ENCODE assay signal across 21 cellular contexts in genomic region chr21:39601194-39601940, GRCh38. TPM values are rescaled to one million over a fixed set of nuclear protein-coding genes. Genes with fewer than 3 reads are reported as not detected.
DNase-seq lines count a peak whose midpoint lies in the region; ATAC-seq, FAIRE-seq and TF ChIP-seq lines count a peak whose summit lies in the region.
"Had no signal": no experiment of that assay in that cellular context is flagged by ENCODE, and none has a peak within 500 bp of the region (broad histone marks: within the 10 kb centered on the region; RNA-seq: fewer than 3 reads in every experiment).

No MANE protein-coding gene starts in this region.

- POLR2A ChIA-PET in IMR-90 (lab: Charles Lee; ENCODE audit: unreplicated experiment), result interaction anchor here (0.6 kb wide), 1 partner anchor 58 kb away, joined by 3 read pairs; no protein-coding TSS in a partner anchor
- POLR2A ChIA-PET in H1 (lab: Charles Lee; ENCODE audit: partially characterized antibody), result interaction anchor here (0.8 to 2.5 kb wide), 10 partner anchors 10 to 52 kb away, joined by 3 to 16 read pairs (median 4); no protein-coding TSS in a partner anchor

- H3K79me1 ChIP-seq in IMR-90 (ENCODE audit: low read depth in 1 of 2, low read length in 2 of 2) (no peaks in the 10 kb centered on the region), H1 (ENCODE audit: low read depth, low read length) (no peaks in the 10 kb centered on the region)

- H3K4me1 ChIP-seq in GM23338 (ENCODE audit: insufficient read depth), result peaks cover 10% of the 10 kb centered on the region; the same call in 1 of the 2 replicates
- H3K4me1 ChIP-seq in IMR-90 (ENCODE audit: control insufficient read depth, insufficient read depth, low read length), result no peaks in the 10 kb centered on the region
- no peaks in the 10 kb centered on the region; a peak in 1 of 7 replicates for H3K4me1 ChIP-seq in H1 (replicated peaks in 1 of 4; ENCODE audit: control insufficient read depth in 3 of 4, insufficient read depth in 4 of 4, low read length in 3 of 4)
- H3K4me1 ChIP-seq: ascending aorta, stomach, tibial artery had no signal

- H4K5ac ChIP-seq in IMR-90 (ENCODE audit: low read depth, low read length) (no peak overlapping the region), H1 (ENCODE audit: insufficient read length, low read depth, low read length) (no peak overlapping the region)

- intact Hi-C loops in IMR-90 (cut with micrococcal nuclease), result no loop called here

- H3F3A ChIP-seq in GM23338 (replicated peaks; ENCODE audit: low read depth), result peaks cover 25% of the 10 kb centered on the region; the same call in 1 of the 2 replicates

- H3K4ac ChIP-seq in IMR-90 (ENCODE audit: low read depth, low read length) (no peak overlapping the region), H1 (replicated peaks; ENCODE audit: insufficient read length, low read depth, low read length) (no peak overlapping the region)

- H4K20me1 ChIP-seq in GM23338 (replicated peaks; ENCODE audit: insufficient read depth), result no peaks in the 10 kb centered on the region
- H4K20me1 ChIP-seq in IMR-90 (ENCODE audit: insufficient read depth, low read length), result no peaks in the 10 kb centered on the region
- H4K20me1 ChIP-seq in H1 (replicated peaks in 1 of 2; ENCODE audit: control insufficient read depth in 1 of 2, insufficient read depth in 2 of 2, low read length in 2 of 2), result no peaks in the 10 kb centered on the region

- H3K36me3 Mint-ChIP-seq in GM23338 (ENCODE audit: low read depth), result peaks cover 68% of the 10 kb centered on the region
- H3K36me3 Mint-ChIP-seq: activated naive CD4-positive, alpha-beta T cell treated with anti-CD3 and anti-CD28 coated beads, Interleukin-2, amount 50 U/mL, for 72 hours; naive thymus-derived CD4-positive, alpha-beta T cell had no signal

- H3K36me3 ChIP-seq in GM23338 (ENCODE audit: insufficient read depth) (peaks cover 3% of the 10 kb centered on the region; the same call in 1 of the 2 replicates), IMR-90 (ENCODE audit: control insufficient read depth, insufficient read depth, low read length) (no peaks in the 10 kb centered on the region), H1 (ENCODE audit: control insufficient read depth in 2 of 4, insufficient read depth in 4 of 4, low read length in 3 of 4) (peaks cover 0 to 24% (median 8%) of the 10 kb centered on the region in 4 experiments; a peak in 4 of 8 replicates)
- H3K36me3 ChIP-seq: ascending aorta, ovary, sigmoid colon, stomach, tibial artery had no signal

- H3K14ac ChIP-seq in IMR-90 (replicated peaks; ENCODE audit: low read depth, low read length) (no peak overlapping the region), H1 (ENCODE audit: insufficient read length) (no peak overlapping the region)

- TF ChIP-seq POLR2A in IMR-90 (IDR thresholded peaks at IDR 0.05; ENCODE audit: low read depth, low read length), result no peak
- no peak for TF ChIP-seq POLR2A in H1 (IDR thresholded peaks at IDR 0.05; ENCODE audit: control extremely low read depth in 1 of 2, low read depth in 2 of 2, low read length in 2 of 2)

- H3K18ac ChIP-seq in IMR-90 (ENCODE audit: low read depth, low read length) (no peak overlapping the region), H1 (ENCODE audit: extremely low read depth, low read length) (0 out of 2 replicates have a peak overlapping the region, but pooled peaks have one; percentile 38)

- FAIRE-seq in H1 (lab: Jason Lieb, UNC), result no peak
- FAIRE-seq: D721Med, HTR-8/SVneo had no signal

- DNase-seq in GM23338 (ENCODE audit: low spot score) (no peak), IMR-90 (no peak), H1 (ENCODE audit: low read depth in 1 of 2, low spot score in 2 of 2) (no peak), pons (ENCODE audit: low spot score) (peak; percentile 26), epidermal melanocyte (ENCODE audit: insufficient read length, low spot score) (no peak)
- DNase-seq: naive thymus-derived CD4-positive, alpha-beta T cell; NCI-H1694; ovary; sigmoid colon; stimulated activated CD4-positive, alpha-beta T cell treated with anti-CD3 and anti-CD28 coated beads, Interleukin-15, amount 100 ng/mL, for 24 hours; stomach; T-helper 9 cell; tibial artery had no signal

- no peak overlapping the region for H4K91ac ChIP-seq in IMR-90 (ENCODE audit: insufficient read depth, low read depth, low read length)
- peak overlapping the region; percentile 25 for H4K91ac ChIP-seq in H1 (replicated peaks; ENCODE audit: insufficient read length, low read length)

- no peaks in the 10 kb centered on the region for H3K23me2 ChIP-seq in H1 (ENCODE audit: low read depth, low read length)

- H3K4me1 Mint-ChIP-seq in GM23338, result peaks cover 25% of the 10 kb centered on the region
- H3K4me1 Mint-ChIP-seq: naive thymus-derived CD4-positive, alpha-beta T cell had no signal

- H3K4me3 ChIP-seq in GM23338, result no peak overlapping the region
- no peak overlapping the region for H3K4me3 ChIP-seq in IMR-90 (ENCODE audit: insufficient read depth, low read depth, low read length)
- no peak overlapping the region for H3K4me3 ChIP-seq in H1 (ENCODE audit: extremely low read depth in 1 of 4, insufficient read depth in 2 of 4, low read depth in 3 of 4, low read length in 4 of 4)
- H3K4me3 ChIP-seq: ascending aorta, ovary, sigmoid colon, stomach, tibial artery had no signal

- H3K4me3 Mint-ChIP-seq in GM23338, result no peak overlapping the region
- H3K4me3 Mint-ChIP-seq: naive thymus-derived CD4-positive, alpha-beta T cell had no signal

- no peak overlapping the region for H3K23ac ChIP-seq in IMR-90 (ENCODE audit: low read depth, low read length)
- no peak overlapping the region for H3K23ac ChIP-seq in H1 (ENCODE audit: insufficient read length)

- H3K9me3 Mint-ChIP-seq in GM23338, result peaks cover 5% of the 10 kb centered on the region; the same call in 2 of the 3 replicates
- H3K9me3 Mint-ChIP-seq: activated naive CD4-positive, alpha-beta T cell treated with anti-CD3 and anti-CD28 coated beads, Interleukin-2, amount 50 U/mL, for 72 hours; naive thymus-derived CD4-positive, alpha-beta T cell had no signal

- no TSS peak for BruUV-seq in IMR-90 (replicated peaks; lab: Mats Ljungman, UMichigan)

- H3K9ac ChIP-seq in IMR-90 (ENCODE audit: low read depth, low read length) (no peak overlapping the region), H1 (replicated peaks in 1 of 4; ENCODE audit: extremely low read depth in 1 of 4, low read depth in 3 of 4, low read length in 3 of 4) (no peak overlapping the region)

- H3K27me3 Mint-ChIP-seq in GM23338 (ENCODE audit: insufficient read depth, low read depth, poor library complexity), result peaks cover 3% of the 10 kb centered on the region

- WGBS in IMR-90 (ENCODE audit: extremely low coverage in 2 of 2, insufficient read length in 1 of 2), 2 experiments, result 20% methylated on average over 12 of the region's 17 CpGs; no CpG with 5 or more reads in 1 of the 2 experiments
- WGBS in H1 (ENCODE audit: extremely low coverage in 1 of 2, insufficient coverage in 1 of 2, insufficient read length in 1 of 2, insufficient replicate concordance in 2 of 2, low coverage in 1 of 2, low lambda C conversion rate in 2 of 2, missing lambda C conversion rate in 1 of 2), 2 experiments, result 91% methylated on average over 17 of the region's 17 CpGs; no CpG with 5 or more reads in 1 of the 2 experiments

- H2BK120ac ChIP-seq in IMR-90 (ENCODE audit: low read depth, low read length) (no peak overlapping the region), H1 (replicated peaks; ENCODE audit: low read depth, low read length) (no peak overlapping the region)

- H2AK5ac ChIP-seq in IMR-90 (ENCODE audit: low read depth, low read length) (no peak overlapping the region), H1 (ENCODE audit: low read depth, low read length) (no peak overlapping the region)

- TF ChIP-seq EP300 in H1 (IDR thresholded peaks at IDR 0.05; ENCODE audit: borderline replicate concordance in 1 of 2, low read depth in 2 of 2, low read length in 2 of 2), result no peak

- H3K9me3 ChIP-seq in IMR-90 (ENCODE audit: control insufficient read depth, insufficient read depth, low read length) (no peaks in the 10 kb centered on the region), H1 (ENCODE audit: insufficient read depth in 2 of 2, low read depth in 1 of 2, low read length in 1 of 2) (no peaks in the 10 kb centered on the region; a peak in 1 of 4 replicates)
- H3K9me3 ChIP-seq: ascending aorta, ovary, sigmoid colon, stomach, tibial artery had no signal

- no peak for TF ChIP-seq RAD21 in IMR-90 (IDR thresholded peaks at IDR 0.05; ENCODE audit: low read length)
- no peak for TF ChIP-seq RAD21 in H1 (IDR thresholded peaks at IDR 0.05 in 1 of 2, conservative IDR thresholded peaks at IDR 0.05 in 1 of 2; ENCODE audit: low read depth in 2 of 2, low read length in 2 of 2)

- no peak overlapping the region for H2BK12ac ChIP-seq in H1 (ENCODE audit: low read depth, low read length)

- CTCF ChIA-PET in IMR-90 (lab: Yijun Ruan, JAX) (no interaction called here), H1 (lab: Charles Lee; ENCODE audit: partially characterized antibody) (interaction anchor here (2.1 kb wide), 1 partner anchor 21 kb away, joined by 10 read pairs; no protein-coding TSS in a partner anchor)

- H3K27ac Mint-ChIP-seq in GM23338, result no peak overlapping the region
- H3K27ac Mint-ChIP-seq: activated naive CD4-positive, alpha-beta T cell treated with anti-CD3 and anti-CD28 coated beads, Interleukin-2, amount 50 U/mL, for 72 hours; naive thymus-derived CD4-positive, alpha-beta T cell had no signal

- H2BK20ac ChIP-seq in IMR-90 (ENCODE audit: low read depth, low read length), result no peak overlapping the region
- no peak overlapping the region for H2BK20ac ChIP-seq in H1 (ENCODE audit: low read length)

- H3K4me2 ChIP-seq in GM23338, result no peak overlapping the region
- peak overlapping the region; percentile 75; the same call in 1 of the 2 replicates for H3K4me2 ChIP-seq in IMR-90 (ENCODE audit: low read depth, low read length)
- no peak overlapping the region for H3K4me2 ChIP-seq in H1 (ENCODE audit: insufficient read depth in 1 of 2, low read depth in 2 of 2, low read length in 2 of 2)

- no peak; the same call in none of the 3 replicates for ATAC-seq in GM23338
- ATAC-seq in IMR-90 (ENCODE audit: low read depth), result peak; percentile 24; the same call in 1 of the 2 replicates
- ATAC-seq in HG02623 (IDR thresholded peaks at IDR 0.05; ENCODE audit: unreplicated experiment), result no peak
- no peak for ATAC-seq in GM18907 (IDR thresholded peaks at IDR 0.05; ENCODE audit: unreplicated experiment)
- ATAC-seq: activated naive CD4-positive, alpha-beta T cell treated with anti-CD3 and anti-CD28 coated beads, Interleukin-2, amount 50 U/mL, for 72 hours; naive thymus-derived CD4-positive, alpha-beta T cell had no signal

- in situ Hi-C loops in IMR-90 (cut with MboI; ENCODE audit: low sequenced_read_pairs), result no loop called here

- no peaks in the 10 kb centered on the region for H3K79me2 ChIP-seq in GM23338 (replicated peaks; ENCODE audit: insufficient read depth)
- H3K79me2 ChIP-seq in H1 (ENCODE audit: control insufficient read depth in 1 of 2, insufficient read depth in 2 of 2, low read length in 2 of 2), result no peaks in the 10 kb centered on the region

- H3K56ac ChIP-seq in IMR-90 (ENCODE audit: extremely low read depth, insufficient read depth, low read length), result no peak overlapping the region
- no peak overlapping the region for H3K56ac ChIP-seq in H1 (replicated peaks; ENCODE audit: insufficient read length, low read depth, low read length)

- H3K27ac ChIP-seq in GM23338 (ENCODE audit: low read depth) (peak overlapping the region; percentile 45; the same call in 1 of the 2 replicates), IMR-90 (ENCODE audit: insufficient read depth, low read length) (no peak overlapping the region), H1 (ENCODE audit: low read depth, low read length) (no peak overlapping the region)
- H3K27ac ChIP-seq: ascending aorta, C4-2B, ovary, sigmoid colon, stomach, tibial artery had no signal

- dilution Hi-C loops in IMR-90 (cut with HindIII; ENCODE audit: low sequenced_read_pairs, unreplicated experiment), result no loop called here

- H2BK15ac ChIP-seq in IMR-90 (ENCODE audit: low read depth, low read length) (no peak overlapping the region), H1 (ENCODE audit: low read length) (0 out of 2 replicates have a peak overlapping the region, but pooled peaks have one; percentile 96)

- no peak overlapping the region for H2AK9ac ChIP-seq in IMR-90 (replicated peaks; ENCODE audit: low read depth, low read length, poor library complexity)

- H2BK5ac ChIP-seq in IMR-90 (ENCODE audit: low read depth, low read length, poor library complexity, severe bottlenecking) (no peak overlapping the region), H1 (ENCODE audit: low read depth, low read length) (0 out of 2 replicates have a peak overlapping the region, but pooled peaks have one; percentile 60)

- H4K8ac ChIP-seq in IMR-90 (ENCODE audit: low read depth in 2 of 2, low read length in 2 of 2) (no peak overlapping the region), H1 (ENCODE audit: extremely low read depth, insufficient read depth, low read length) (no peak overlapping the region)

- TF ChIP-seq CTCF in GM23338 (conservative IDR thresholded peaks at IDR 0.05; ENCODE audit: low read depth in 2 of 2) (no peak), IMR-90 (conservative IDR thresholded peaks at IDR 0.05; ENCODE audit: low read depth, low read length) (no peak), H1 (IDR thresholded peaks at IDR 0.05; ENCODE audit: control extremely low read depth in 1 of 3, insufficient read depth in 1 of 3, low read depth in 1 of 3, low read length in 3 of 3) (no peak)

- H3K9me2 ChIP-seq in GM23338 (ENCODE audit: insufficient read depth), result no peaks in the 10 kb centered on the region

- no peak overlapping the region for H2AFZ ChIP-seq in GM23338
- H2AFZ ChIP-seq in IMR-90 (replicated peaks; ENCODE audit: low read length, poor library complexity), result peak overlapping the region; percentile 68
- no peak overlapping the region for H2AFZ ChIP-seq in H1 (ENCODE audit: low read length)

- H3K9me1 ChIP-seq in IMR-90 (ENCODE audit: insufficient read depth, low read length), result no peaks in the 10 kb centered on the region

- H3K27me3 ChIP-seq in GM23338 (ENCODE audit: insufficient read depth) (no peaks in the 10 kb centered on the region), IMR-90 (ENCODE audit: control insufficient read depth, insufficient read depth, low read length) (peaks cover 2% of the 10 kb centered on the region; the same call in 1 of the 2 replicates), H1 (replicated peaks in 1 of 4; ENCODE audit: control insufficient read depth in 3 of 4, extremely low read depth in 1 of 4, insufficient read depth in 3 of 4, low read length in 3 of 4) (no peaks in the 10 kb centered on the region)
- H3K27me3 ChIP-seq: ascending aorta, ovary, sigmoid colon had no signal

RNA-seq across cellular contexts. Expression of gene B3GALT5, which starts 11.4 kb away (rescaled TPM):
- 31.7 and 37.5 TPM in 2 replicates for total RNA-seq in GM23338 (2014; rRNA removed; shearing (Covaris generic))
- 6.2 TPM in 2 replicates for polyA plus RNA-seq in GM23338 (2016; fragmentation: Nextera tagmentation; extraction: Ambion mirVana)
- under 0.01 and 0.18 TPM in 2 replicates for total RNA-seq in IMR-90 (2012; rRNA removed)
- polyA plus RNA-seq in IMR-90 (2012; rRNA removed), result 0.05 TPM in 1 of 2 replicates, not detected in the other
- 0.03 TPM in 1 of 2 replicates, not detected in the other for polyA plus RNA-seq in IMR-90 (2012; cell fraction: cytosol; rRNA removed)
- polyA plus RNA-seq in IMR-90 (2012; cell fraction: nucleus; rRNA removed; ENCODE audit: low replicate concordance), result 0.07 and 0.08 TPM in 2 replicates
- 23.8 and 25.1 TPM in 2 replicates for total RNA-seq in H1 (2021; fragmentation: NEBNext Ultra II Directional; extraction: Animal tissue kit (Norgen Biotek cat#: 25700))
- polyA plus RNA-seq in H1 (2011; rRNA removed), result 11.9 and 12.4 TPM in 2 replicates
- polyA plus RNA-seq in H1 (2011; cell fraction: cytosol; rRNA removed), result 9.7 TPM
- polyA plus RNA-seq in H1 (2011; cell fraction: nucleus; rRNA removed), result 25.2 TPM
- 9.9 to 15.2 TPM (median 12.4 TPM) in 4 replicates for polyA plus RNA-seq in H1 (2012, experiment 1 of 2)
- polyA plus RNA-seq in H1 (2012, experiment 2 of 2), result 1.6 TPM
- polyA plus RNA-seq in H1 (2013, experiment 1 of 2), result 19.2 TPM
- 18.8 TPM for polyA plus RNA-seq in H1 (2013, experiment 2 of 2)
- 47.8 and 63.7 TPM in 2 replicates for polyA minus RNA-seq in H1 (2011; rRNA and poly(A)+ RNA removed)
- polyA minus RNA-seq in H1 (2011; cell fraction: cytosol; rRNA and poly(A)+ RNA removed), result 24.7 TPM
- 38.0 TPM for polyA minus RNA-seq in H1 (2011; cell fraction: nucleus; rRNA and poly(A)+ RNA removed)
- total RNA-seq: ascending aorta; dermis microvascular lymphatic vessel endothelial cell; naive thymus-derived CD4-positive, alpha-beta T cell had no signal
- polyA plus RNA-seq: naive thymus-derived CD4-positive, alpha-beta T cell had no signal

Comparison
In these comparisons a context has a peak if more than half of its experiments do, and no peak if none do; other contexts are left out.
1. RNA of gene B3GALT5, which starts 11.4 kb away (total RNA-seq): 31.7 to 37.5 TPM in GM23338 and 23.8 to 25.1 TPM in H1; under 0.01 to 0.18 TPM in IMR-90; every median in the first group is over 10 times any median in the second.